1 cellular context compared by ENCODE assay signal in genomic region chr2:227884511-227884947, GRCh38.
TF ChIP-seq lines count a peak whose summit lies in the region.

No MANE protein-coding gene starts in this region.

TF ChIP-seq in HepG2, 621 proteins besides CTCF, POLR2A, EP300 and RAD21 (continued from another document and continues in another):
- 0 out of 2 replicates have a peak, but pooled peaks have one; percentile 24 for TF ChIP-seq ZNF280D (CRISPR knock-in tag; IDR thresholded peaks at IDR 0.05)
- TF ChIP-seq NFATC3 (CRISPR knock-in tag; IDR thresholded peaks at IDR 0.05) = peak; percentile 64; the same call in 1 of the 2 replicates
- TF ChIP-seq TMF1 (CRISPR knock-in tag; IDR thresholded peaks at IDR 0.05; ENCODE audit: low read depth) = no peak
- TF ChIP-seq YY1 (IDR thresholded peaks at IDR 0.05; ENCODE audit: insufficient read depth, insufficient replicate concordance, low read depth, low read length) = peak; percentile 72
- TF ChIP-seq PHF8 (CRISPR knock-in tag; IDR thresholded peaks at IDR 0.05) = no peak
- TF ChIP-seq, protein P1, sequence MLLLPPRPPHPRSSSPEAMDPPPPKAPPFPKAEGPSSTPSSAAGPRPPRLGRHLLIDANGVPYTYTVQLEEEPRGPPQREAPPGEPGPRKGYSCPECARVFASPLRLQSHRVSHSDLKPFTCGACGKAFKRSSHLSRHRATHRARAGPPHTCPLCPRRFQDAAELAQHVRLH (CRISPR knock-in tag; IDR thresholded peaks at IDR 0.05; ENCODE audit: borderline replicate concordance, low read depth) = peak; percentile 31; the same call in 1 of the 2 replicates
- peak; percentile 82 for TF ChIP-seq ELF3 (CRISPR knock-in tag; IDR thresholded peaks at IDR 0.05)
- TF ChIP-seq PPARG (CRISPR knock-in tag; conservative IDR thresholded peaks at IDR 0.05) = 0 out of 2 replicates have a peak, but pooled peaks have one; percentile 21
- no peak for TF ChIP-seq TRIM22 (IDR thresholded peaks at IDR 0.05)
- no peak for TF ChIP-seq ZNF20 (CRISPR knock-in tag; IDR thresholded peaks at IDR 0.05)
- 0 out of 2 replicates have a peak, but pooled peaks have one; percentile 39 for TF ChIP-seq THAP11 (CRISPR knock-in tag; IDR thresholded peaks at IDR 0.05)
- TF ChIP-seq ZNF205 (CRISPR knock-in tag; IDR thresholded peaks at IDR 0.05) = 0 out of 2 replicates have a peak, but pooled peaks have one; percentile 42
- TF ChIP-seq ZNF350 (CRISPR knock-in tag; IDR thresholded peaks at IDR 0.05; ENCODE audit: borderline replicate concordance, low read depth) = peak; percentile 65; the same call in 1 of the 2 replicates
- TF ChIP-seq, protein P2, sequence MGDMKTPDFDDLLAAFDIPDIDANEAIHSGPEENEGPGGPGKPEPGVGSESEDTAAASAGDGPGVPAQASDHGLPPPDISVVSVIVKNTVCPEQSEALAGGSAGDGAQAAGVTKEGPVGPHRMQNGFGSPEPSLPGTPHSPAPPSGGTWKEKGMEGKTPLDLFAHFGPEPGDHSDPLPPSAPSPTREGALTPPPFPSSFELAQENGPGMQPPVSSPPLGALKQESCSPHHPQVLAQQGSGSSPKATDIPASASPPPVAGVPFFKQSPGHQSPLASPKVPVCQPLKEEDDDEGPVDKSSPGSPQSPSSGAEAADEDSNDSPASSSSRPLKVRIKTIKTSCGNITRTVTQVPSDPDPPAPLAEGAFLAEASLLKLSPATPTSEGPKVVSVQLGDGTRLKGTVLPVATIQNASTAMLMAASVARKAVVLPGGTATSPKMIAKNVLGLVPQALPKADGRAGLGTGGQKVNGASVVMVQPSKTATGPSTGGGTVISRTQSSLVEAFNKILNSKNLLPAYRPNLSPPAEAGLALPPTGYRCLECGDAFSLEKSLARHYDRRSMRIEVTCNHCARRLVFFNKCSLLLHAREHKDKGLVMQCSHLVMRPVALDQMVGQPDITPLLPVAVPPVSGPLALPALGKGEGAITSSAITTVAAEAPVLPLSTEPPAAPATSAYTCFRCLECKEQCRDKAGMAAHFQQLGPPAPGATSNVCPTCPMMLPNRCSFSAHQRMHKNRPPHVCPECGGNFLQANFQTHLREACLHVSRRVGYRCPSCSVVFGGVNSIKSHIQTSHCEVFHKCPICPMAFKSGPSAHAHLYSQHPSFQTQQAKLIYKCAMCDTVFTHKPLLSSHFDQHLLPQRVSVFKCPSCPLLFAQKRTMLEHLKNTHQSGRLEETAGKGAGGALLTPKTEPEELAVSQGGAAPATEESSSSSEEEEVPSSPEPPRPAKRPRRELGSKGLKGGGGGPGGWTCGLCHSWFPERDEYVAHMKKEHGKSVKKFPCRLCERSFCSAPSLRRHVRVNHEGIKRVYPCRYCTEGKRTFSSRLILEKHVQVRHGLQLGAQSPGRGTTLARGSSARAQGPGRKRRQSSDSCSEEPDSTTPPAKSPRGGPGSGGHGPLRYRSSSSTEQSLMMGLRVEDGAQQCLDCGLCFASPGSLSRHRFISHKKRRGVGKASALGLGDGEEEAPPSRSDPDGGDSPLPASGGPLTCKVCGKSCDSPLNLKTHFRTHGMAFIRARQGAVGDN (CRISPR knock-in tag; IDR thresholded peaks at IDR 0.05) = peak; percentile 62
- no peak for TF ChIP-seq MEF2D (CRISPR knock-in tag; IDR thresholded peaks at IDR 0.05)
- TF ChIP-seq, protein P3, sequence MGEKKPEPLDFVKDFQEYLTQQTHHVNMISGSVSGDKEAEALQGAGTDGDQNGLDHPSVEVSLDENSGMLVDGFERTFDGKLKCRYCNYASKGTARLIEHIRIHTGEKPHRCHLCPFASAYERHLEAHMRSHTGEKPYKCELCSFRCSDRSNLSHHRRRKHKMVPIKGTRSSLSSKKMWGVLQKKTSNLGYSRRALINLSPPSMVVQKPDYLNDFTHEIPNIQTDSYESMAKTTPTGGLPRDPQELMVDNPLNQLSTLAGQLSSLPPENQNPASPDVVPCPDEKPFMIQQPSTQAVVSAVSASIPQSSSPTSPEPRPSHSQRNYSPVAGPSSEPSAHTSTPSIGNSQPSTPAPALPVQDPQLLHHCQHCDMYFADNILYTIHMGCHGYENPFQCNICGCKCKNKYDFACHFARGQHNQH (CRISPR knock-in tag; IDR thresholded peaks at IDR 0.05) = peak; percentile 72; the same call in 1 of the 2 replicates
- TF ChIP-seq NFE2L1 (CRISPR knock-in tag; IDR thresholded peaks at IDR 0.05; ENCODE audit: borderline replicate concordance) = 0 out of 2 replicates have a peak, but pooled peaks have one; percentile 48
- no peak for TF ChIP-seq U2AF2 (IDR thresholded peaks at IDR 0.05; ENCODE audit: low read depth, low read length)
- TF ChIP-seq, protein P4, sequence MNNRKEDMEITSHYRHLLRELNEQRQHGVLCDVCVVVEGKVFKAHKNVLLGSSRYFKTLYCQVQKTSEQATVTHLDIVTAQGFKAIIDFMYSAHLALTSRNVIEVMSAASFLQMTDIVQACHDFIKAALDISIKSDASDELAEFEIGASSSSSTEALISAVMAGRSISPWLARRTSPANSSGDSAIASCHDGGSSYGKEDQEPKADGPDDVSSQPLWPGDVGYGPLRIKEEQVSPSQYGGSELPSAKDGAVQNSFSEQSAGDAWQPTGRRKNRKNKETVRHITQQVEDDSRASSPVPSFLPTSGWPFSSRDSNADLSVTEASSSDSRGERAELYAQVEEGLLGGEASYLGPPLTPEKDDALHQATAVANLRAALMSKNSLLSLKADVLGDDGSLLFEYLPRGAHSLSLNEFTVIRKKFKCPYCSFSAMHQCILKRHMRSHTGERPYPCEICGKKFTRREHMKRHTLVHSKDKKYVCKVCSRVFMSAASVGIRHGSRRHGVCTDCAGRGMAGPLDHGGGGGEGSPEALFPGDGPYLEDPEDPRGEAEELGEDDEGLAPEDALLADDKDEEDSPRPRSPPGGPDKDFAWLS (CRISPR knock-in tag; IDR thresholded peaks at IDR 0.05; ENCODE audit: borderline replicate concordance) = no peak
- TF ChIP-seq ZNF124 (CRISPR knock-in tag; IDR thresholded peaks at IDR 0.05) = no peak
- peak; percentile 28; the same call in 1 of the 2 replicates for TF ChIP-seq CEBPG (CRISPR knock-in tag; IDR thresholded peaks at IDR 0.05)
- TF ChIP-seq ZNF891 (CRISPR knock-in tag; IDR thresholded peaks at IDR 0.05) = peak; percentile 59; the same call in 1 of the 2 replicates
- 0 out of 2 replicates have a peak, but pooled peaks have one; percentile 27 for TF ChIP-seq SIX1 (CRISPR knock-in tag; IDR thresholded peaks at IDR 0.05; ENCODE audit: borderline replicate concordance)
- 0 out of 2 replicates have a peak, but pooled peaks have one; percentile 31 for TF ChIP-seq ZNF451 (CRISPR knock-in tag; IDR thresholded peaks at IDR 0.05)
- TF ChIP-seq MTF2 (CRISPR knock-in tag; IDR thresholded peaks at IDR 0.05; ENCODE audit: borderline replicate concordance) = peak; percentile 57; the same call in 1 of the 2 replicates
- TF ChIP-seq LCORL (IDR thresholded peaks at IDR 0.05) = no peak
- TF ChIP-seq LCORL (CRISPR knock-in tag; IDR thresholded peaks at IDR 0.05) = peak; percentile 69
- peak; percentile 62; the same call in 1 of the 2 replicates for TF ChIP-seq ZNF691 (CRISPR knock-in tag; IDR thresholded peaks at IDR 0.05; ENCODE audit: borderline replicate concordance, low read depth)
- no peak for TF ChIP-seq ZBTB21 (CRISPR knock-in tag; IDR thresholded peaks at IDR 0.05)
- TF ChIP-seq JUND (CRISPR knock-in tag; IDR thresholded peaks at IDR 0.05) = no peak
- no peak for TF ChIP-seq HCFC1 (IDR thresholded peaks at IDR 0.05; ENCODE audit: low read depth, low read length)
- TF ChIP-seq GZF1 (CRISPR knock-in tag; IDR thresholded peaks at IDR 0.05) = no peak
- TF ChIP-seq HES4 (CRISPR knock-in tag; IDR thresholded peaks at IDR 0.05; ENCODE audit: borderline replicate concordance) = no peak
- TF ChIP-seq MAZ (IDR thresholded peaks at IDR 0.05; ENCODE audit: borderline replicate concordance, low read depth, low read length) = no peak
- TF ChIP-seq MAZ (CRISPR knock-in tag; IDR thresholded peaks at IDR 0.05; ENCODE audit: low read depth) = no peak
- peak; percentile 45 for TF ChIP-seq ASH2L (IDR thresholded peaks at IDR 0.05; ENCODE audit: insufficient read length, low read depth, low read length)
- TF ChIP-seq ZMYM3 (CRISPR knock-in tag; IDR thresholded peaks at IDR 0.05) = peak; percentile 72
- TF ChIP-seq ATF2 (CRISPR knock-in tag; IDR thresholded peaks at IDR 0.05) = peak; percentile 51; the same call in 1 of the 2 replicates
- TF ChIP-seq SOX6 (IDR thresholded peaks at IDR 0.05) = no peak
- TF ChIP-seq SOX6 (CRISPR knock-in tag; IDR thresholded peaks at IDR 0.05) = 0 out of 2 replicates have a peak, but pooled peaks have one; percentile 34
- peak; percentile 46; the same call in 1 of the 2 replicates for TF ChIP-seq ZMAT3 (CRISPR knock-in tag; conservative IDR thresholded peaks at IDR 0.05)
- 0 out of 2 replicates have a peak, but pooled peaks have one; percentile 56 for TF ChIP-seq ZNF441 (CRISPR knock-in tag; IDR thresholded peaks at IDR 0.05; ENCODE audit: borderline replicate concordance)
- peak; percentile 87 for TF ChIP-seq ZMYM4 (CRISPR knock-in tag; IDR thresholded peaks at IDR 0.05)
- TF ChIP-seq ETV6 (CRISPR knock-in tag; conservative IDR thresholded peaks at IDR 0.05) = no peak
- TF ChIP-seq, protein P5, sequence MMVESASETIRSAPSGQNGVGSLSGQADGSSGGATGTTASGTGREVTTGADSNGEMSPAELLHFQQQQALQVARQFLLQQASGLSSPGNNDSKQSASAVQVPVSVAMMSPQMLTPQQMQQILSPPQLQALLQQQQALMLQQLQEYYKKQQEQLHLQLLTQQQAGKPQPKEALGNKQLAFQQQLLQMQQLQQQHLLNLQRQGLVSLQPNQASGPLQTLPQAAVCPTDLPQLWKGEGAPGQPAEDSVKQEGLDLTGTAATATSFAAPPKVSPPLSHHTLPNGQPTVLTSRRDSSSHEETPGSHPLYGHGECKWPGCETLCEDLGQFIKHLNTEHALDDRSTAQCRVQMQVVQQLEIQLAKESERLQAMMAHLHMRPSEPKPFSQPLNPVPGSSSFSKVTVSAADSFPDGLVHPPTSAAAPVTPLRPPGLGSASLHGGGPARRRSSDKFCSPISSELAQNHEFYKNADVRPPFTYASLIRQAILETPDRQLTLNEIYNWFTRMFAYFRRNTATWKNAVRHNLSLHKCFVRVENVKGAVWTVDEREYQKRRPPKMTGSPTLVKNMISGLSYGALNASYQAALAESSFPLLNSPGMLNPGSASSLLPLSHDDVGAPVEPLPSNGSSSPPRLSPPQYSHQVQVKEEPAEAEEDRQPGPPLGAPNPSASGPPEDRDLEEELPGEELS (CRISPR knock-in tag; IDR thresholded peaks at IDR 0.05) = peak; percentile 35; the same call in 1 of the 2 replicates
- TF ChIP-seq HOMEZ (CRISPR knock-in tag; IDR thresholded peaks at IDR 0.05; ENCODE audit: low read depth) = peak; percentile 71
